Comparison of ENCODE assay signal across 5 cellular contexts in the genomic region with DNA sequence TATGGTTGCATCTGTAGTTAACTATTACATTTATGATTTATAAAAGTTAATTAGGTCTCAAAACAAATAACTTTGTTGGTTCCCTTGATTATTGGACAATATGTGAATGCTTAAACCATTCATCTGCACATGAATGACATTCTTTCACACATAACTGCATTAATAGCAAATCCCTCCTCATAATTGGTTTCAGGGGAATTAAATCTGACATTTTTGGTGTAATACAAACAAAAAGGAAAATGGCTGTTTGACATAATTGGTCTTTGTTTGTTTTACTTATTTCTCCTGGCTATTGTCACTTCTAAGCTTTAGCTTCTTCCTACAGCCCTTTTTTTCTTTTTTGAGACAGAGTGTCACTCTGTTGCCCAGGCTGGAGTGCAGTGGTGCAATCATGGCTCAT.
"Had no signal": no experiment of that assay in that cellular context is flagged by ENCODE, and none has a peak within 500 bp of the region (broad histone marks: within the 10 kb centered on the region; RNA-seq: fewer than 3 reads in every experiment).

No MANE protein-coding gene starts in this region.

- H3K4me3 ChIP-seq: GM23338 had no signal

- H3K27me3 Mint-ChIP-seq: IgD-negative memory B cell had no signal

- H3K27ac Mint-ChIP-seq: GM23338, H9, HFFc6 had no signal

- ATAC-seq: GM23338, HCT116 had no signal

- H3K9me3 Mint-ChIP-seq: GM23338, H9, HFFc6, IgD-negative memory B cell had no signal

- DNase-seq: H9, HFFc6 had no signal

- H3K4me3 Mint-ChIP-seq: GM23338, H9, HFFc6, IgD-negative memory B cell had no signal
